24 cellular contexts compared by ENCODE assay signal in genomic region chr6:37506479-37506878, GRCh38.
"Had no signal": no experiment of that assay in that cellular context is flagged by ENCODE, and none has a peak within 500 bp of the region (broad histone marks: within the 10 kb centered on the region; RNA-seq: fewer than 3 reads in every experiment).

No MANE protein-coding gene starts in this region.

- H3K27me3 ChIP-seq: adrenal gland, ascending aorta, colonic mucosa, dorsolateral prefrontal cortex, ovary had no signal

- H3K4me1 ChIP-seq: adrenal gland, ascending aorta, colonic mucosa, gastroesophageal sphincter, psoas muscle, tibial artery had no signal

- H3K27ac Mint-ChIP-seq: activated CD4-positive, alpha-beta memory T cell treated with anti-CD3 and anti-CD28 coated beads for 36 hours had no signal

- H3K27ac ChIP-seq: adrenal gland, ascending aorta, brain microvascular endothelial cell, colonic mucosa, dorsolateral prefrontal cortex, epithelial cell of prostate, gastroesophageal sphincter, ovary, psoas muscle, tibial artery had no signal

- DNase-seq: activated CD4-positive, alpha-beta memory T cell treated with anti-CD3 and anti-CD28 coated beads for 36 hours; activated CD4-positive, alpha-beta T cell treated with anti-CD3 and anti-CD28 coated beads for 48 hours; activated effector memory CD4-positive, alpha-beta T cell treated with anti-CD3 and anti-CD28 coated beads, Interleukin-2, amount 50 U/mL, for 16 hours; activated naive CD4-positive, alpha-beta T cell treated with anti-CD3 and anti-CD28 coated beads, Interleukin-2, amount 10 ng/mL, durations not matched to agents 7 days and 5 days; adrenal gland; brain microvascular endothelial cell; caudate nucleus; colonic mucosa; dorsolateral prefrontal cortex; head of caudate nucleus; hypothalamus; islet precursor cell; left cardiac atrium; mucosa of descending colon; ovary; psoas muscle; right cardiac atrium; stimulated activated CD4-positive, alpha-beta T cell treated with anti-CD3 and anti-CD28 coated beads, Interleukin-12 subunit alpha, Interleukin-12 subunit beta, amount 100 ng/mL, for 4 hours; stimulated activated CD4-positive, alpha-beta T cell treated with anti-CD3 and anti-CD28 coated beads, Interleukin-4, amount 100 ng/mL, for 4 hours; stimulated activated naive CD8-positive, alpha-beta T cell treated with anti-CD3 and anti-CD28 coated beads, Interleukin-15, amount 100 ng/mL, for 72 hours; tibial artery had no signal

- H3K4me3 ChIP-seq: adrenal gland, ascending aorta, colonic mucosa, dorsolateral prefrontal cortex, gastroesophageal sphincter, mucosa of descending colon, ovary, psoas muscle, tibial artery had no signal

- ATAC-seq: gastroesophageal sphincter; left cardiac atrium; mucosa of descending colon; psoas muscle; right cardiac atrium; stimulated activated naive CD8-positive, alpha-beta T cell treated with anti-CD3 and anti-CD28 coated beads, Interleukin-15, amount 100 ng/mL, for 72 hours had no signal

- H3K9me3 ChIP-seq: adrenal gland, ascending aorta, colonic mucosa, gastroesophageal sphincter, mucosa of descending colon, ovary, psoas muscle, tibial artery had no signal

- H3K4me3 Mint-ChIP-seq: activated CD4-positive, alpha-beta memory T cell treated with anti-CD3 and anti-CD28 coated beads for 36 hours; activated naive CD4-positive, alpha-beta T cell treated with anti-CD3 and anti-CD28 coated beads, Interleukin-2, amount 10 ng/mL, durations not matched to agents 7 days and 5 days; stimulated activated naive CD8-positive, alpha-beta T cell treated with anti-CD3 and anti-CD28 coated beads, Interleukin-15, amount 100 ng/mL, for 72 hours had no signal

- H3K36me3 Mint-ChIP-seq: activated CD4-positive, alpha-beta memory T cell treated with anti-CD3 and anti-CD28 coated beads for 36 hours had no signal

- H3K27me3 Mint-ChIP-seq: activated CD4-positive, alpha-beta memory T cell treated with anti-CD3 and anti-CD28 coated beads for 36 hours; stimulated activated naive CD8-positive, alpha-beta T cell treated with anti-CD3 and anti-CD28 coated beads, Interleukin-15, amount 100 ng/mL, for 72 hours had no signal

- H3K36me3 ChIP-seq: adrenal gland, ascending aorta, brain microvascular endothelial cell, colonic mucosa, gastroesophageal sphincter, ovary, tibial artery had no signal

- H3K9me3 Mint-ChIP-seq: activated CD4-positive, alpha-beta memory T cell treated with anti-CD3 and anti-CD28 coated beads for 36 hours; activated naive CD4-positive, alpha-beta T cell treated with anti-CD3 and anti-CD28 coated beads, Interleukin-2, amount 10 ng/mL, durations not matched to agents 7 days and 5 days had no signal
